Comparison of ENCODE assay signal across 8 cellular contexts in the genomic region with DNA sequence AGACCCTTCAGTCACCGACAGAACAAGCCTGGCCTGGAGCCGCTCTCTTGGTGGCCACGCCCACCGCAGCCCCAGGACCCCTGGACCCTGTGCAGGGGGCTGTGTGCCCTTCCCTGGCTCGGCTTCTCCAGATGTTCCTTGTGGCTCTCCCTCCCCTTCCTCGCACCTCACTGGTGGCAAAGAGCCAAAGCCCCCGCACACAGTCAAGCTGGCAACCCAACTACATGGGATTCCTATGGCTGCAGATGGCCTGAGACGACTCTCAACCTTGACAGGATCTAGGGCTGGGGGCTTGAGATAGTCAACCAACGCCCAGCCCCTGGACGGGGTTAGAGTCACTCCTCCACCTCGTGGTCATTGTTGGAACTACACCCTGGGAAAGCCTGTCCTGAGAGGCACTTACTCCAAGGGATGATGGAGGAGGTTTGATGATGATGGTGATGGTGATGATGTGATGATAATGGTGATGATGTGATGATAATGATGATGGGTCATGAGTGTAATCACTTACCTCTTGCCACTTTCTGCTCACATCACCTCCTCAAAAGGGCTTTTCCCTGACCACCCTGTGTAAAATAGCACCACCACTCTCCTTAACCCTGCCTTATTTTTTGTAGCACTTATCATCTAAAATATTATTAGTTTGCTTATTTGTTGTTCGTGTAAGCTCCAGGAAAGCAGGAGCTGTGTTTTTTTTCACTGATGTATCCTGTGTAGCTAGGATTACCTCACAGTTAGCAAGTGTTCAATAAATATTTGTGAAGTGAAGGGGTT.
A peak's percentile ranks its signal among the peaks of the same experiment; 100 is the strongest.
DNase-seq lines count a peak whose midpoint lies in the region; ATAC-seq and TF ChIP-seq lines count a peak whose summit lies in the region.

No MANE protein-coding gene starts in this region.

- intact Hi-C loops in lower leg skin (cut with DNase I; ENCODE audit: low total_unique reads): loop anchor here (2.0 to 5.0 kb wide), 2 partner anchors 58 to 326 kb away; no protein-coding TSS in a partner anchor

- ATAC-seq in WTC11: peak; percentile 96
- no peak for ATAC-seq in HG03045 (IDR thresholded peaks at IDR 0.05; ENCODE audit: unreplicated experiment)

- peak; percentile 96 for TF ChIP-seq CTCF in WTC11 (IDR thresholded peaks at IDR 0.05)
- TF ChIP-seq CTCF in coronary artery (IDR thresholded peaks at IDR 0.05): peak; percentile 74
- peak in 1 of 3 donors; percentile 83 for TF ChIP-seq CTCF in lower leg skin (IDR thresholded peaks at IDR 0.05)

- CTCF ChIA-PET in WTC11 (lab: Charles Lee): interaction anchor here (0.6 to 2.5 kb wide), 9 partner anchors 18 to 947 kb away, joined by 3 to 13 read pairs (median 4); no protein-coding TSS in a partner anchor

- no peaks in the 10 kb centered on the region for H3K27me3 Mint-ChIP-seq in WTC11 (ENCODE audit: low read depth)

- no peak overlapping the region for H3K27ac ChIP-seq in coronary artery

- H3K4me3 ChIP-seq in coronary artery (peak overlapping the region; percentile 42), lower leg skin (ENCODE audit: low read depth, poor library complexity, severe bottlenecking) (no peak overlapping the region)

- H3K4me1 Mint-ChIP-seq in WTC11: peaks cover 18% of the 10 kb centered on the region

- H3K9me3 Mint-ChIP-seq in WTC11: peaks cover 19% of the 10 kb centered on the region

- POLR2A ChIA-PET in WTC11 (lab: Charles Lee): no interaction called here

- no peak for TF ChIP-seq POLR2A in lower leg skin (IDR thresholded peaks at IDR 0.05)

- no peaks in the 10 kb centered on the region for H3K36me3 Mint-ChIP-seq in WTC11

- DNase-seq in NCI-H2227 (lab: John Stamatoyannopoulos, UW; ENCODE audit: unreplicated experiment) (peak; percentile 59), NCI-H2227 treated with DMSO at 0.1 percent for 48 hours (lab: John Stamatoyannopoulos, UW) (no peak), NCI-H128 (lab: John Stamatoyannopoulos, UW; ENCODE audit: unreplicated experiment) (peak; percentile 49), WTC11 (ENCODE audit: low spot score) (peak; percentile 93), coronary artery (ENCODE audit: low spot score) (no peak), lower leg skin (ENCODE audit: low spot score in 2 of 2) (peak; percentile 43 to 89)
- DNase-seq in stimulated activated CD8-positive, alpha-beta memory T cell treated with anti-CD3 and anti-CD28 coated beads, Interleukin-2, amount 100 ng/mL, for 48 hours (ENCODE audit: low read depth in 2 of 2): peak; percentile 22 to 46

- no peak overlapping the region for H3K27ac Mint-ChIP-seq in WTC11

- WGBS in lower leg skin, 2 donors: 6 to 7% methylated on average over 12 of the region's 12 CpGs

- H3K4me3 Mint-ChIP-seq in WTC11: peak overlapping the region; percentile 44; the same call in 1 of the 2 replicates

TF ChIP-seq in WTC11, 78 proteins besides CTCF, POLR2A, EP300 and RAD21:
- TF ChIP-seq SMAD3 (CRISPR knock-in tag; IDR thresholded peaks at IDR 0.05; ENCODE audit: borderline replicate concordance) (peak; percentile 44; the same call in 1 of the 2 replicates), ETV6 (CRISPR knock-in tag; IDR thresholded peaks at IDR 0.05) (peak; percentile 73; the same call in 1 of the 2 replicates), ZNF416 (CRISPR knock-in tag; IDR thresholded peaks at IDR 0.05) (0 out of 2 replicates have a peak, but pooled peaks have one; percentile 43)
- TF ChIP-seq, protein P1, sequence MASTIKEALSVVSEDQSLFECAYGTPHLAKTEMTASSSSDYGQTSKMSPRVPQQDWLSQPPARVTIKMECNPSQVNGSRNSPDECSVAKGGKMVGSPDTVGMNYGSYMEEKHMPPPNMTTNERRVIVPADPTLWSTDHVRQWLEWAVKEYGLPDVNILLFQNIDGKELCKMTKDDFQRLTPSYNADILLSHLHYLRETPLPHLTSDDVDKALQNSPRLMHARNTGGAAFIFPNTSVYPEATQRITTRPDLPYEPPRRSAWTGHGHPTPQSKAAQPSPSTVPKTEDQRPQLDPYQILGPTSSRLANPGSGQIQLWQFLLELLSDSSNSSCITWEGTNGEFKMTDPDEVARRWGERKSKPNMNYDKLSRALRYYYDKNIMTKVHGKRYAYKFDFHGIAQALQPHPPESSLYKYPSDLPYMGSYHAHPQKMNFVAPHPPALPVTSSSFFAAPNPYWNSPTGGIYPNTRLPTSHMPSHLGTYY (CRISPR knock-in tag; IDR thresholded peaks at IDR 0.05): no peak
- TF ChIP-seq, protein P2, sequence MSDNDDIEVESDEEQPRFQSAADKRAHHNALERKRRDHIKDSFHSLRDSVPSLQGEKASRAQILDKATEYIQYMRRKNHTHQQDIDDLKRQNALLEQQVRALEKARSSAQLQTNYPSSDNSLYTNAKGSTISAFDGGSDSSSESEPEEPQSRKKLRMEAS (CRISPR knock-in tag; IDR thresholded peaks at IDR 0.05): peak; percentile 29; the same call in 1 of the 2 replicates
- TF ChIP-seq, protein P3, sequence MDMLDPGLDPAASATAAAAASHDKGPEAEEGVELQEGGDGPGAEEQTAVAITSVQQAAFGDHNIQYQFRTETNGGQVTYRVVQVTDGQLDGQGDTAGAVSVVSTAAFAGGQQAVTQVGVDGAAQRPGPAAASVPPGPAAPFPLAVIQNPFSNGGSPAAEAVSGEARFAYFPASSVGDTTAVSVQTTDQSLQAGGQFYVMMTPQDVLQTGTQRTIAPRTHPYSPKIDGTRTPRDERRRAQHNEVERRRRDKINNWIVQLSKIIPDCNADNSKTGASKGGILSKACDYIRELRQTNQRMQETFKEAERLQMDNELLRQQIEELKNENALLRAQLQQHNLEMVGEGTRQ (CRISPR knock-in tag; IDR thresholded peaks at IDR 0.05): no peak

Comparison
In these comparisons a context has a peak if more than half of its experiments do, and no peak if none do; other contexts are left out.
1. DNase-seq: peak in NCI-H2227 (single experiment), NCI-H128 (single experiment), WTC11 (single experiment), lower leg skin (2 of 2) and stimulated activated CD8-positive, alpha-beta memory T cell treated with anti-CD3 and anti-CD28 coated beads, Interleukin-2, amount 100 ng/mL, for 48 hours (2 of 2); none in NCI-H2227 treated with DMSO at 0.1 percent for 48 hours (single experiment) and coronary artery (single experiment).